34 cellular contexts compared by ENCODE assay signal in genomic region chr16:8330761-8331160, GRCh38.
"Had no signal": no experiment of that assay in that cellular context is flagged by ENCODE, and none has a peak within 500 bp of the region (broad histone marks: within the 10 kb centered on the region; RNA-seq: fewer than 3 reads in every experiment).

No MANE protein-coding gene starts in this region.

- H3K27ac ChIP-seq: adrenal gland, ascending aorta, body of pancreas, brain microvascular endothelial cell, breast epithelium, cardiac muscle cell had no signal

- H3K4me3 ChIP-seq: adrenal gland, ascending aorta, body of pancreas, breast epithelium, cardiac muscle cell had no signal

- ATAC-seq: activated naive CD4-positive, alpha-beta T cell treated with anti-CD3 and anti-CD28 coated beads, Interleukin-2, amount 50 U/mL, for 72 hours; activated naive CD8-positive, alpha-beta T cell treated with anti-CD3 and anti-CD28 coated beads, Interleukin-2, amount 50 U/mL, for 24 hours; activated T-cell treated with anti-CD3 and anti-CD28 coated beads, Interleukin-2, amount 50 U/mL, for 4 hours; activated T-cell treated with anti-CD3 and anti-CD28 coated beads, Interleukin-2, amount 50 U/mL, for 72 hours; activated T-helper 17 cell treated with anti-CD3 and anti-CD28 coated beads, Interleukin-2, amount 50 U/mL, for 72 hours; body of pancreas had no signal

- DNase-seq: activated effector memory CD4-positive, alpha-beta T cell treated with anti-CD3 and anti-CD28 coated beads, Interleukin-2, amount 50 U/mL, for 16 hours; activated effector memory CD4-positive, alpha-beta T cell treated with Interleukin-2 at 50 U/mL for 16 hours; activated gamma-delta T cell; activated gamma-delta T cell treated with Interleukin-2 at 50 U/mL for 16 hours; activated naive CD4-positive, alpha-beta T cell; activated naive CD4-positive, alpha-beta T cell treated with anti-CD3 and anti-CD28 coated beads for 36 hours; activated naive CD4-positive, alpha-beta T cell treated with anti-CD3 and anti-CD28 coated beads, Interleukin-2, amount 10 ng/mL, durations not matched to agents 7 days and 5 days; activated naive CD4-positive, alpha-beta T cell treated with anti-CD3 and anti-CD28 coated beads, Interleukin-2, amount 50 U/mL, for 16 hours; activated naive CD4-positive, alpha-beta T cell treated with Interleukin-2 at 50 U/mL for 16 hours; activated naive CD8-positive, alpha-beta T cell treated with anti-CD3 and anti-CD28 coated beads for 36 hours; activated naive CD8-positive, alpha-beta T cell treated with anti-CD3 and anti-CD28 coated beads, Interleukin-2, amount 10 ng/mL, durations not matched to agents 7 days and 5 days; activated naive CD8-positive, alpha-beta T cell treated with anti-CD3 and anti-CD28 coated beads, Interleukin-2, amount 50 U/mL, for 24 hours; activated T-cell treated with anti-CD3 and anti-CD28 coated beads, Interleukin-2, amount 50 U/mL, for 1 hour; activated T-cell treated with anti-CD3 and anti-CD28 coated beads, Interleukin-2, amount 50 U/mL, for 24 hours; activated T-cell treated with anti-CD3 and anti-CD28 coated beads, Interleukin-2, amount 50 U/mL, for 4 hours; activated T-cell treated with anti-CD3 and anti-CD28 coated beads, Interleukin-2, amount 50 U/mL, for 48 hours; activated T-cell treated with anti-CD3 and anti-CD28 coated beads, Interleukin-2, amount 50 U/mL, for 72 hours; adrenal gland; amniotic stem cell; amygdala; anterior cingulate cortex; aorta; body of pancreas; brain microvascular endothelial cell; caudate nucleus; central memory CD4-positive, alpha-beta T cell; cerebellar nuclear complex had no signal

- H3K36me3 ChIP-seq: adrenal gland, ascending aorta, brain microvascular endothelial cell, breast epithelium, cardiac muscle cell had no signal

- H3K27me3 ChIP-seq: adrenal gland, ascending aorta, body of pancreas, brain microvascular endothelial cell, breast epithelium, cardiac muscle cell had no signal

- H3K4me1 ChIP-seq: adrenal gland, ascending aorta, body of pancreas, breast epithelium had no signal

- FAIRE-seq: astrocyte, bronchial epithelial cell had no signal

- H3K9me3 ChIP-seq: adrenal gland, ascending aorta, body of pancreas had no signal
